ENCODE assay signal across 8 cellular contexts in genomic region chr2:162261032-162261945, GRCh38. TPM values are rescaled to one million over a fixed set of nuclear protein-coding genes. Genes with fewer than 3 reads are reported as not detected.
A peak's percentile ranks its signal among the peaks of the same experiment; 100 is the strongest.
DNase-seq lines count a peak whose midpoint lies in the region; ATAC-seq and TF ChIP-seq lines count a peak whose summit lies in the region.

No MANE protein-coding gene starts in this region.

- H2AFZ ChIP-seq in HCT116 (ENCODE audit: low read depth, low read length, poor library complexity, severe bottlenecking) (no peak overlapping the region), PC-9 (0 out of 2 replicates have a peak overlapping the region, but pooled peaks have one; percentile 27)

- H3K4me3 Mint-ChIP-seq in activated T-helper 1 cell treated with anti-CD3 and anti-CD28 coated beads, Interleukin-12 subunit alpha, Interleukin-12 subunit beta, Interleukin-2, Interleukin-4 antibody, amounts not matched to agents 30 ng/mL and 10 ng/mL and 1 ng/mL, durations not matched to agents 14 hours and 24 hours and 36 hours, result no peak overlapping the region

- no peaks in the 10 kb centered on the region; the same call in none of the 2 replicates for H3K9me2 ChIP-seq in HCT116 (ENCODE audit: insufficient read depth)
- no peaks in the 10 kb centered on the region for H3K9me2 ChIP-seq in PC-9 (ENCODE audit: insufficient read depth)

- no peak for TF ChIP-seq POLR2A in HCT116 (IDR thresholded peaks at IDR 0.05; ENCODE audit: borderline replicate concordance, extremely low read depth, insufficient read depth, insufficient read length)
- TF ChIP-seq POLR2A in esophagus muscularis mucosa (IDR thresholded peaks at IDR 0.05; ENCODE audit: low read depth), result no peak

- H3K27ac Mint-ChIP-seq in activated T-helper 1 cell treated with anti-CD3 and anti-CD28 coated beads, Interleukin-12 subunit alpha, Interleukin-12 subunit beta, Interleukin-2, Interleukin-4 antibody, amounts not matched to agents 30 ng/mL and 10 ng/mL and 1 ng/mL, durations not matched to agents 14 hours and 24 hours and 36 hours, result no peak overlapping the region

- no peak overlapping the region for H3K27ac ChIP-seq in HCT116 (ENCODE audit: low read depth, low read length)
- H3K27ac ChIP-seq in PC-9, result no peak overlapping the region
- H3K27ac ChIP-seq in esophagus muscularis mucosa (replicated peaks in 1 of 4), result peak overlapping the region; percentile 26 to 62 (median 56)

- peak; percentile 61 for ATAC-seq in HCT116

- TF ChIP-seq EP300 in esophagus muscularis mucosa (IDR thresholded peaks at IDR 0.05), result no peak

- H3K36me3 ChIP-seq in HCT116 (ENCODE audit: control insufficient read depth in 1 of 2, insufficient read depth in 2 of 2, low read length in 2 of 2) (no peaks in the 10 kb centered on the region), PC-9 (ENCODE audit: low read depth) (no peaks in the 10 kb centered on the region), esophagus muscularis mucosa (peaks cover 0 to 14% (median 5%) of the 10 kb centered on the region in 4 donors)

- H3K4me1 ChIP-seq in HCT116 (ENCODE audit: control insufficient read depth in 1 of 2, insufficient read depth in 2 of 2, low read length in 2 of 2) (peaks cover 0 to 5% of the 10 kb centered on the region in 2 experiments; a peak in 1 of 4 replicates), PC-9 (replicated peaks; ENCODE audit: insufficient read depth) (no peaks in the 10 kb centered on the region; the same call in 1 of the 2 replicates), esophagus muscularis mucosa (peaks cover 11 to 19% (median 14%) of the 10 kb centered on the region in 4 donors)

- WGBS in esophagus muscularis mucosa, result 55% methylated on average over 4 of the region's 4 CpGs

- BruUV-seq in HCT116 (replicated peaks; lab: Mats Ljungman, UMichigan), result no TSS peak
- BruUV-seq in PC-9 (replicated peaks; lab: Mats Ljungman, UMichigan), result no TSS peak

- POLR2A ChIA-PET in HCT116 (lab: Charles Lee) (no interaction called here), PC-9 (lab: Charles Lee; ENCODE audit: unreplicated experiment) (no interaction called here)

- intact Hi-C loops in HCT116 (cut with micrococcal nuclease) (no loop called here), PC-9 (cut with micrococcal nuclease; ENCODE audit: unreplicated experiment) (no loop called here), esophagus muscularis mucosa (cut with DNase I) (no loop called here)
- intact Hi-C loops in activated T-helper 1 cell treated with anti-CD3 and anti-CD28 coated beads, Interleukin-12 subunit alpha, Interleukin-12 subunit beta, Interleukin-2, Interleukin-4 antibody, amounts not matched to agents 30 ng/mL and 10 ng/mL and 1 ng/mL, durations not matched to agents 14 hours and 24 hours and 36 hours (cut with micrococcal nuclease), result no loop called here

- no peaks in the 10 kb centered on the region for H3K79me2 ChIP-seq in HCT116 (ENCODE audit: insufficient read depth, low read length)
- no peaks in the 10 kb centered on the region for H3K79me2 ChIP-seq in PC-9 (ENCODE audit: low read depth)

- no peaks in the 10 kb centered on the region for H3K9me3 Mint-ChIP-seq in activated T-helper 1 cell treated with anti-CD3 and anti-CD28 coated beads, Interleukin-12 subunit alpha, Interleukin-12 subunit beta, Interleukin-2, Interleukin-4 antibody, amounts not matched to agents 30 ng/mL and 10 ng/mL and 1 ng/mL, durations not matched to agents 14 hours and 24 hours and 36 hours

- peaks cover 12% of the 10 kb centered on the region for H3K4me1 Mint-ChIP-seq in activated T-helper 1 cell treated with anti-CD3 and anti-CD28 coated beads, Interleukin-12 subunit alpha, Interleukin-12 subunit beta, Interleukin-2, Interleukin-4 antibody, amounts not matched to agents 30 ng/mL and 10 ng/mL and 1 ng/mL, durations not matched to agents 14 hours and 24 hours and 36 hours (ENCODE audit: low read depth)

- no peak overlapping the region for H3K4me3 ChIP-seq in HCT116 (replicated peaks in 1 of 2; ENCODE audit: low read depth in 1 of 2, low read length in 2 of 2)
- no peak overlapping the region for H3K4me3 ChIP-seq in PC-9
- no peak overlapping the region for H3K4me3 ChIP-seq in esophagus muscularis mucosa

- H3K9me3 ChIP-seq in HCT116 (ENCODE audit: control insufficient read depth in 1 of 2, insufficient read depth in 1 of 2, low read depth in 1 of 2, low read length in 2 of 2) (no peaks in the 10 kb centered on the region), PC-9 (ENCODE audit: insufficient read depth, low read depth) (no peaks in the 10 kb centered on the region), esophagus muscularis mucosa (no peaks in the 10 kb centered on the region)

- TF ChIP-seq CTCF in GM13977 (IDR thresholded peaks at IDR 0.05; ENCODE audit: extremely low read depth, insufficient read depth, missing control alignments), result no peak
- no peak for TF ChIP-seq CTCF in HCT116 (IDR thresholded peaks at IDR 0.05 in 2 of 3, conservative IDR thresholded peaks at IDR 0.05 in 1 of 3; ENCODE audit: borderline replicate concordance in 1 of 3, insufficient read depth in 1 of 3, low read depth in 2 of 3, low read length in 2 of 3)
- no peak for TF ChIP-seq CTCF in PC-9 (conservative IDR thresholded peaks at IDR 0.05)
- TF ChIP-seq CTCF in esophagus muscularis mucosa (IDR thresholded peaks at IDR 0.05), result no peak

- in situ Hi-C loops in GM13977 (cut with MboI; ENCODE audit: low pct_unique_long_range_greater_than_20kb, low sequenced_read_pairs, unreplicated experiment), result no loop called here

- no peaks in the 10 kb centered on the region for H4K20me1 ChIP-seq in HCT116 (ENCODE audit: insufficient read depth)
- no peaks in the 10 kb centered on the region for H4K20me1 ChIP-seq in PC-9 (ENCODE audit: insufficient read depth)

- no peak overlapping the region for H3K9ac ChIP-seq in HCT116 (ENCODE audit: low read length)

- H3K27me3 ChIP-seq in HCT116 (ENCODE audit: insufficient read depth, low read length) (no peaks in the 10 kb centered on the region), PC-9 (ENCODE audit: insufficient read depth, low read depth) (no peaks in the 10 kb centered on the region), esophagus muscularis mucosa (no peaks in the 10 kb centered on the region)

- peaks cover 12% of the 10 kb centered on the region for H3K27me3 Mint-ChIP-seq in activated T-helper 1 cell treated with anti-CD3 and anti-CD28 coated beads, Interleukin-12 subunit alpha, Interleukin-12 subunit beta, Interleukin-2, Interleukin-4 antibody, amounts not matched to agents 30 ng/mL and 10 ng/mL and 1 ng/mL, durations not matched to agents 14 hours and 24 hours and 36 hours (ENCODE audit: insufficient read depth)

- DNase-seq in GM13977 (ENCODE audit: low spot score), result peak; percentile 7
- DNase-seq in HCT116 (ENCODE audit: low read depth, low spot score), result no peak
- peak in 1 of 2 experiments; percentile 22 for DNase-seq in PC-9
- DNase-seq in esophagus muscularis mucosa (ENCODE audit: extremely low spot score), result no peak
- DNase-seq in renal cortical epithelial cell (ENCODE audit: low read depth), result peak; percentile 33
- no peak for DNase-seq in NCI-H1417 (lab: John Stamatoyannopoulos, UW)
- no peak for DNase-seq in stimulated activated CD4-positive, alpha-beta T cell treated with anti-CD3 and anti-CD28 coated beads, Interleukin-4, amount 100 ng/mL, for 1 hour
- no peak for DNase-seq in activated T-helper 1 cell treated with anti-CD3 and anti-CD28 coated beads, Interleukin-12 subunit alpha, Interleukin-12 subunit beta, Interleukin-2, Interleukin-4 antibody, amounts not matched to agents 30 ng/mL and 10 ng/mL and 1 ng/mL, durations not matched to agents 14 hours and 24 hours and 36 hours (ENCODE audit: low spot score)

- H3K4me2 ChIP-seq in HCT116 (ENCODE audit: low read length) (no peak overlapping the region), PC-9 (no peak overlapping the region)

- CTCF ChIA-PET in HCT116 (lab: Charles Lee), result interaction anchor here (1.0 kb wide), 1 partner anchor 40 kb away, joined by 3 read pairs; no protein-coding TSS in a partner anchor
- CTCF ChIA-PET in PC-9 (lab: Charles Lee), result no interaction called here

- peaks cover 21% of the 10 kb centered on the region for H3K36me3 Mint-ChIP-seq in activated T-helper 1 cell treated with anti-CD3 and anti-CD28 coated beads, Interleukin-12 subunit alpha, Interleukin-12 subunit beta, Interleukin-2, Interleukin-4 antibody, amounts not matched to agents 30 ng/mL and 10 ng/mL and 1 ng/mL, durations not matched to agents 14 hours and 24 hours and 36 hours (ENCODE audit: low read depth)

- TF ChIP-seq RAD21 in HCT116 (IDR thresholded peaks at IDR 0.05; ENCODE audit: low read depth), result no peak

- RAD21 ChIA-PET in HCT116 (lab: Charles Lee; ENCODE audit: low non-redundant PET in 1 of 2, low total read pairs in 2 of 2, uncharacterized antibody in 2 of 2, unreplicated experiment in 2 of 2), result no interaction called here

- no peaks in the 10 kb centered on the region for H3F3A ChIP-seq in PC-9 (ENCODE audit: insufficient read depth, low read depth)

TF ChIP-seq in HCT116, 20 proteins besides CTCF, POLR2A, EP300 and RAD21 (continues in another document):
- TF ChIP-seq POLR2AphosphoS5 (IDR thresholded peaks at IDR 0.05; ENCODE audit: low read depth, low read length) (no peak), SP1 (IDR thresholded peaks at IDR 0.05; ENCODE audit: low read depth) (no peak), SIN3A (IDR thresholded peaks at IDR 0.05; ENCODE audit: low read depth) (no peak), EZH2phosphoT487 (IDR thresholded peaks at IDR 0.05; ENCODE audit: borderline replicate concordance) (no peak)

RNA-seq across cellular contexts. Expression of gene FAP, which starts 18.0 kb away (rescaled TPM):
- total RNA-seq in HCT116 (2021; ENCODE audit: unreplicated experiment), result not detected
- 0.13 TPM in 1 of 2 replicates, not detected in the other for polyA plus RNA-seq in HCT116 (2012)
- not detected in 2 replicates for total RNA-seq in PC-9 (2021)
- 10 to 100 TPM in 3 of 4 donors, 1 to 10 TPM in 1; 8.0 to 16.7 (median 13.1) TPM for total RNA-seq in esophagus muscularis mucosa
- 0.15 and 0.17 TPM in 2 replicates for total RNA-seq in renal cortical epithelial cell
- not detected in 2 replicates for total RNA-seq in activated T-helper 1 cell treated with anti-CD3 and anti-CD28 coated beads, Interleukin-12 subunit alpha, Interleukin-12 subunit beta, Interleukin-2, Interleukin-4 antibody, amounts not matched to agents 30 ng/mL and 10 ng/mL and 1 ng/mL, durations not matched to agents 14 hours and 24 hours and 36 hours

RNA-seq across cellular contexts. Expression of gene IFIH1, which starts 57.2 kb away (rescaled TPM):
- 7.0 TPM for total RNA-seq in HCT116 (2021; ENCODE audit: unreplicated experiment)
- 2.5 and 2.8 TPM in 2 replicates for polyA plus RNA-seq in HCT116 (2012)
- 4.7 and 4.8 TPM in 2 replicates for total RNA-seq in PC-9 (2021)
- 10 to 100 TPM in 2 of 4 donors, 1 to 10 TPM in 2; 8.6 to 12.9 (median 10.6) TPM for total RNA-seq in esophagus muscularis mucosa
- total RNA-seq in renal cortical epithelial cell, result 16.1 and 18.6 TPM in 2 replicates
- 27.9 TPM in 2 replicates for total RNA-seq in activated T-helper 1 cell treated with anti-CD3 and anti-CD28 coated beads, Interleukin-12 subunit alpha, Interleukin-12 subunit beta, Interleukin-2, Interleukin-4 antibody, amounts not matched to agents 30 ng/mL and 10 ng/mL and 1 ng/mL, durations not matched to agents 14 hours and 24 hours and 36 hours

Comparison
In these comparisons a context has a peak if more than half of its experiments do, and no peak if none do; other contexts are left out.
1. DNase-seq: peak in GM13977 (single experiment) and renal cortical epithelial cell (single experiment); none in HCT116 (single experiment), esophagus muscularis mucosa (single experiment), NCI-H1417 (0 of 3), stimulated activated CD4-positive, alpha-beta T cell treated with anti-CD3 and anti-CD28 coated beads, Interleukin-4, amount 100 ng/mL, for 1 hour (single experiment) and activated T-helper 1 cell treated with anti-CD3 and anti-CD28 coated beads, Interleukin-12 subunit alpha, Interleukin-12 subunit beta, Interleukin-2, Interleukin-4 antibody, amounts not matched to agents 30 ng/mL and 10 ng/mL and 1 ng/mL, durations not matched to agents 14 hours and 24 hours and 36 hours (single experiment).
2. H3K27ac ChIP-seq: peak in esophagus muscularis mucosa (4 of 4); none in HCT116 (single experiment) and PC-9 (single experiment).